In the genomic region with DNA sequence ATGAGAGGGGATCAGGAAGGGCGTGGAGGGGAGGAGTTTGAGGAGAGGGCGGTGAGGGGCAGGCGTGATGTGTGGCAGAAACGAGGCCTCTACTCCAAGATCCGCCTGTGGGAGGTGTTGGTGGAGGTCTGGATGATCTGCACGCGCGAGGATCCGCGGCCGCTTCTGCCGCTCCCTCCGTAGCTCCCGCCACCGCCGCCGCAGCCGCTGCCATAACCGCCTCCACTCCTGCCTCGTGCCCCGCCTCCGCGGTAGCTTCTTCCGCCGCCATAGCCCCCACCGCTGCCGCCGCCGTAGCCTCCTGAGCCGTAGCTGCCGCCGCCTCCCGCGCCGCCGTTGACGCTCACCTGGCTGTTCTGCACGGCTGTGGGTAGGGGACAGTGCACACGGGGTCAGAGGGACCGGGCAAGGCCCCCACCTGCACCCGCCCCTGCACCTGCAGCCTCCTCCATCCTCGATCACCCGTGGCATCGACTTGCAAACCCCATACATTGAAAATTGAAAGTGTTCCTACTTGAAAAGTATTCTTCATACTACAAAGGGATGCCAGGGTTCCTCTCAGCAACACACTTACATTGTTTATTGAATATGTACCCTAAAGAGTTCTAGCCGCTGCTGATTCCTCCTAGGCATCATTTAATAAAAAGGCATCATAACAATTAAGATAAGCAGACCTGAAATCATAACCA, we compare ENCODE assay signal across 9 cellular contexts. TPM values are rescaled to one million over a fixed set of nuclear protein-coding genes. Genes with fewer than 3 reads are reported as not detected.
DNase-seq lines count a peak whose midpoint lies in the region; ATAC-seq and TF ChIP-seq lines count a peak whose summit lies in the region.
"Had no signal": no experiment of that assay in that cellular context is flagged by ENCODE, and none has a peak within 500 bp of the region (broad histone marks: within the 10 kb centered on the region; RNA-seq: fewer than 3 reads in every experiment).

No MANE protein-coding gene starts in this region.

- intact Hi-C loops in left colon (cut with DNase I, micrococcal nuclease): no loop called here

- no peaks in the 10 kb centered on the region for H3K36me3 ChIP-seq in BLaER1 treated with 17β-estradiol and CSF1 and Interleukin-3, amounts not matched to agents 10 nM and 100 nM
- no peaks in the 10 kb centered on the region for H3K36me3 ChIP-seq in NT2/D1 (ENCODE audit: insufficient read depth, insufficient read length, low read length)

- H3K9me3 ChIP-seq in BLaER1 treated with 17β-estradiol and CSF1 and Interleukin-3, amounts not matched to agents 10 nM and 100 nM (replicated peaks in 1 of 11): no peaks in the 10 kb centered on the region
- H3K9me3 ChIP-seq in NT2/D1 (ENCODE audit: insufficient read depth, low read length): no peaks in the 10 kb centered on the region

- peak overlapping the region in 6 of 11 experiments; percentile 12 to 54 (median 32); a peak in 8 of 22 replicates for H3K9ac ChIP-seq in BLaER1 treated with 17β-estradiol and CSF1 and Interleukin-3, amounts not matched to agents 10 nM and 100 nM
- peak overlapping the region; percentile 65 for H3K9ac ChIP-seq in NT2/D1 (ENCODE audit: insufficient read length, low read depth)

- peaks cover 0 to 10% (median 8%) of the 10 kb centered on the region in 10 experiments; a peak in 9 of 20 replicates for H3K4me1 ChIP-seq in BLaER1 treated with 17β-estradiol and CSF1 and Interleukin-3, amounts not matched to agents 10 nM and 100 nM
- peaks cover 4% of the 10 kb centered on the region for H3K4me1 ChIP-seq in NT2/D1 (ENCODE audit: insufficient read depth, insufficient read length)

- peaks cover 34 to 49% (median 41%) of the 10 kb centered on the region in 11 experiments for H3K27me3 ChIP-seq in BLaER1 treated with 17β-estradiol and CSF1 and Interleukin-3, amounts not matched to agents 10 nM and 100 nM
- peaks cover 56% of the 10 kb centered on the region for H3K27me3 ChIP-seq in NT2/D1 (ENCODE audit: insufficient read depth, insufficient read length)

- H3K4me3 ChIP-seq in BLaER1 treated with 17β-estradiol and CSF1 and Interleukin-3, amounts not matched to agents 10 nM and 100 nM: peak overlapping the region; percentile 28 to 62 (median 52)
- peak overlapping the region; percentile 36 for H3K4me3 ChIP-seq in NT2/D1 (ENCODE audit: insufficient read length, low read depth)

- no peak overlapping the region for H3K27ac ChIP-seq in BLaER1 treated with 17β-estradiol and CSF1 and Interleukin-3, amounts not matched to agents 10 nM and 100 nM

- DNase-seq in NT2/D1 (ENCODE audit: low read depth, low spot score) (no peak), left colon (peak in 1 of 2 donors; percentile 32), GM10266 (ENCODE audit: extremely low spot score) (no peak)
- DNase-seq in activated naive CD4-positive, alpha-beta T cell (lab: John Stamatoyannopoulos, UW): peak in 3 of 4 experiments; percentile 20 to 61 (median 43)
- peak; percentile 21 to 44 (median 23) for DNase-seq in stimulated activated CD4-positive, alpha-beta T cell treated with anti-CD3 and anti-CD28 coated beads, TNF-alpha, amount 100 ng/mL, for 24 hours (ENCODE audit: low read depth in 3 of 3)

- 0 out of 22 replicates have a peak, but pooled peaks cover 0 to 2% (median 0%) of the 10 kb centered on the region in 11 experiments for H4K20me1 ChIP-seq in BLaER1 treated with 17β-estradiol and CSF1 and Interleukin-3, amounts not matched to agents 10 nM and 100 nM

- ATAC-seq in left colon: peak; percentile 53
- ATAC-seq in GM18517 (IDR thresholded peaks at IDR 0.05; ENCODE audit: unreplicated experiment): no peak
- no peak for ATAC-seq in GM21367 (IDR thresholded peaks at IDR 0.05; ENCODE audit: unreplicated experiment)

- peak overlapping the region; percentile 74 to 89 (median 81) for H3K4me2 ChIP-seq in BLaER1 treated with 17β-estradiol and CSF1 and Interleukin-3, amounts not matched to agents 10 nM and 100 nM

- no peak for TF ChIP-seq CTCF in GM10266 (IDR thresholded peaks at IDR 0.05; ENCODE audit: control insufficient read depth, insufficient read depth, low read depth, missing control alignments)

RNA-seq across cellular contexts. Expression of gene KRT1, which starts 11.0 kb away (rescaled TPM):
- total RNA-seq in left colon: not detected
- total RNA-seq: activated CD8-positive, alpha-beta memory T cell treated with anti-CD3 and anti-CD28 coated beads for 36 hours had no signal

RNA-seq across cellular contexts. Expression of gene KRT77, which starts 12.1 kb away (rescaled TPM):
- not detected for total RNA-seq in left colon
- total RNA-seq: activated CD8-positive, alpha-beta memory T cell treated with anti-CD3 and anti-CD28 coated beads for 36 hours had no signal

RNA-seq across cellular contexts. Expression of gene KRT2, which starts 39.2 kb away (rescaled TPM):
- total RNA-seq in left colon: not detected
- total RNA-seq: activated CD8-positive, alpha-beta memory T cell treated with anti-CD3 and anti-CD28 coated beads for 36 hours had no signal

Comparison
In these comparisons a context has a peak if more than half of its experiments do, and no peak if none do; other contexts are left out.
1. DNase-seq: peak in activated naive CD4-positive, alpha-beta T cell (3 of 4) and stimulated activated CD4-positive, alpha-beta T cell treated with anti-CD3 and anti-CD28 coated beads, TNF-alpha, amount 100 ng/mL, for 24 hours (3 of 3); none in NT2/D1 (single experiment) and GM10266 (single experiment).